37 cellular contexts compared by ENCODE assay signal in the genomic region with DNA sequence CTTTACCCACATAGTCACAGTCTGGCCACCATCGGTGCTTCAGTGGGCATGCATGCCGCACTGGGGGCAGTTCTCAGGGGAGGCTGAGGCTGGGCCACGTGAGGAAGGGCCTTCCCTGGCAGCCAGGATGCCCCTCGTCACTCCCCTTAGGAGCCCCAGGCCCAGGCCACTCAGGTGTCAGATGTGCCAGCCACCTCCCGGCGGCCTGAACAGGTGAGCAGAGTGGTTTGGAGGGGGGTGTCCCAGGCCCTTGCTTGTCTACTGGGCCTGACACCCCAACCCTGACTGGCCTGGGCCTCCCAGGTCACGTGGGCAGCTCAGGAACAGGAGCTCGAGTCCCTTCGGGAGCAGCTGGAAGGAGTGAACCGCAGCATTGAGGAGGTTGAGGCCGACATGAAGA. TPM values are rescaled to one million over a fixed set of nuclear protein-coding genes. Genes with fewer than 3 reads are reported as not detected.
"Had no signal": no experiment of that assay in that cellular context is flagged by ENCODE, and none has a peak within 500 bp of the region (broad histone marks: within the 10 kb centered on the region; RNA-seq: fewer than 3 reads in every experiment).

No MANE protein-coding gene starts in this region.

- H3K4me1 Mint-ChIP-seq: activated B cell treated with CpG ODN at 0.5 μM for 24 hours had no signal

- FAIRE-seq: astrocyte, TTC549 had no signal

- H3K36me3 Mint-ChIP-seq: activated naive CD4-positive, alpha-beta T cell treated with anti-CD3 and anti-CD28 coated beads, Interleukin-2, amount 50 U/mL, for 72 hours had no signal

- H3K27me3 ChIP-seq: adrenal gland, body of pancreas, brain microvascular endothelial cell had no signal

- H3K27ac ChIP-seq: adrenal gland, body of pancreas, brain microvascular endothelial cell, breast epithelium, VCaP had no signal

- DNase-seq: activated B cell treated with CpG ODN at 0.5 μM for 24 hours; activated CD4-positive, alpha-beta memory T cell treated with anti-CD3 and anti-CD28 coated beads for 36 hours; activated CD4-positive, alpha-beta T cell treated with anti-CD3 and anti-CD28 coated beads for 4 hours; activated CD4-positive, alpha-beta T cell treated with anti-CD3 and anti-CD28 coated beads, Interleukin-2, amount 10 ng/mL, durations not matched to agents 24 days and 14 days; activated CD4-positive, alpha-beta T cell treated with anti-CD3 and anti-CD28 coated beads, Interleukin-2, amount 50 U/mL, for 1 hour; activated CD4-positive, alpha-beta T cell treated with anti-CD3 and anti-CD28 coated beads, Interleukin-2, amount 50 U/mL, for 4 hours; activated CD8-positive, alpha-beta memory T cell treated with anti-CD3 and anti-CD28 coated beads, Interleukin-2, amount 50 U/mL, for 4 hours; activated CD8-positive, alpha-beta T cell treated with anti-CD3 and anti-CD28 coated beads for 36 hours; activated effector memory CD4-positive, alpha-beta T cell treated with anti-CD3 and anti-CD28 coated beads, Interleukin-2, amount 50 U/mL, for 16 hours; activated gamma-delta T cell treated with Interleukin-2 at 50 U/mL for 16 hours; activated naive CD4-positive, alpha-beta T cell; activated naive CD4-positive, alpha-beta T cell treated with anti-CD3 and anti-CD28 coated beads for 36 hours; activated naive CD4-positive, alpha-beta T cell treated with anti-CD3 and anti-CD28 coated beads, Interleukin-2, amount 50 U/mL, for 16 hours; activated naive CD8-positive, alpha-beta T cell treated with anti-CD3 and anti-CD28 coated beads for 36 hours; activated T-cell treated with anti-CD3 and anti-CD28 coated beads for 4 hours; activated T-cell treated with anti-CD3 and anti-CD28 coated beads, Interleukin-2, amount 50 U/mL, for 1 hour; activated T-cell treated with anti-CD3 and anti-CD28 coated beads, Interleukin-2, amount 50 U/mL, for 4 hours; activated T-cell treated with anti-CD3 and anti-CD28 coated beads, Interleukin-2, amount 50 U/mL, for 72 hours; adrenal gland; amniotic stem cell; aorta; body of pancreas; brain microvascular endothelial cell; central memory CD4-positive, alpha-beta T cell; SW 1271; T-helper 1 cell; T-helper 2 cell; T-helper 9 cell had no signal

- H3K4me1 ChIP-seq: adrenal gland, body of pancreas, breast epithelium had no signal

- H3K4me3 ChIP-seq: adrenal gland, body of pancreas, breast epithelium had no signal

- ATAC-seq: activated CD8-positive, alpha-beta T cell treated with anti-CD3 and anti-CD28 coated beads for 36 hours; activated naive CD4-positive, alpha-beta T cell treated with anti-CD3 and anti-CD28 coated beads, Interleukin-2, amount 50 U/mL, for 72 hours; activated T-cell treated with anti-CD3 and anti-CD28 coated beads, Interleukin-2, amount 50 U/mL, for 4 hours; activated T-cell treated with anti-CD3 and anti-CD28 coated beads, Interleukin-2, amount 50 U/mL, for 72 hours; body of pancreas had no signal

- H3K36me3 ChIP-seq: brain microvascular endothelial cell, breast epithelium had no signal

- H3K4me3 Mint-ChIP-seq: activated B cell treated with CpG ODN at 0.5 μM for 24 hours; activated CD4-positive, alpha-beta memory T cell treated with anti-CD3 and anti-CD28 coated beads for 36 hours; activated CD4-positive, alpha-beta T cell treated with anti-CD3 and anti-CD28 coated beads, Interleukin-2, amount 10 ng/mL, durations not matched to agents 24 days and 14 days; activated CD8-positive, alpha-beta T cell treated with anti-CD3 and anti-CD28 coated beads for 36 hours; activated naive CD4-positive, alpha-beta T cell treated with anti-CD3 and anti-CD28 coated beads for 36 hours; activated naive CD8-positive, alpha-beta T cell treated with anti-CD3 and anti-CD28 coated beads for 36 hours; activated T-cell treated with anti-CD3 and anti-CD28 coated beads, Interleukin-2, amount 50 U/mL, for 4 hours; activated T-cell treated with anti-CD3 and anti-CD28 coated beads, Interleukin-2, amount 50 U/mL, for 72 hours; activated T-helper 1 cell treated with anti-CD3 and anti-CD28 coated beads, Interleukin-12 subunit alpha, Interleukin-12 subunit beta, Interleukin-2, Interleukin-4 antibody, amounts not matched to agents 30 ng/mL and 10 ng/mL and 1 ng/mL, durations not matched to agents 14 hours and 24 hours and 36 hours; activated T-helper 17 cell treated with anti-CD3 and anti-CD28 coated beads, Interleukin-2, amount 50 U/mL, for 72 hours; T-helper 1 cell treated with Interleukin-12 subunit alpha and Interleukin-12 subunit beta and Interleukin-4 antibody, amounts not matched to agents 30 μg/mL and 1 μg/mL, for 36 hours; T-helper 2 cell treated with Interferon-gamma antibody and Interleukin-4, amounts not matched to agents 5 μg/mL and 100 μg/mL, for 36 hours had no signal

- H3K9me3 ChIP-seq: adrenal gland, body of pancreas, breast epithelium had no signal

- H3K9me3 Mint-ChIP-seq: activated B cell treated with CpG ODN at 0.5 μM for 24 hours; activated CD4-positive, alpha-beta memory T cell treated with anti-CD3 and anti-CD28 coated beads for 36 hours; activated CD4-positive, alpha-beta T cell treated with anti-CD3 and anti-CD28 coated beads, Interleukin-2, amount 10 ng/mL, durations not matched to agents 24 days and 14 days; activated CD8-positive, alpha-beta T cell treated with anti-CD3 and anti-CD28 coated beads for 36 hours; activated naive CD4-positive, alpha-beta T cell treated with anti-CD3 and anti-CD28 coated beads for 36 hours; activated naive CD4-positive, alpha-beta T cell treated with anti-CD3 and anti-CD28 coated beads, Interleukin-2, amount 50 U/mL, for 72 hours; activated naive CD8-positive, alpha-beta T cell treated with anti-CD3 and anti-CD28 coated beads for 36 hours; activated T-cell treated with anti-CD3 and anti-CD28 coated beads, Interleukin-2, amount 50 U/mL, for 4 hours; activated T-cell treated with anti-CD3 and anti-CD28 coated beads, Interleukin-2, amount 50 U/mL, for 72 hours; activated T-helper 1 cell treated with anti-CD3 and anti-CD28 coated beads, Interleukin-12 subunit alpha, Interleukin-12 subunit beta, Interleukin-2, Interleukin-4 antibody, amounts not matched to agents 30 ng/mL and 10 ng/mL and 1 ng/mL, durations not matched to agents 14 hours and 24 hours and 36 hours; activated T-helper 17 cell treated with anti-CD3 and anti-CD28 coated beads, Interleukin-2, amount 50 U/mL, for 72 hours; T-helper 1 cell treated with Interleukin-12 subunit alpha and Interleukin-12 subunit beta and Interleukin-4 antibody, amounts not matched to agents 30 μg/mL and 1 μg/mL, for 36 hours; T-helper 2 cell treated with Interferon-gamma antibody and Interleukin-4, amounts not matched to agents 5 μg/mL and 100 μg/mL, for 36 hours had no signal

- H3K27ac Mint-ChIP-seq: activated B cell treated with CpG ODN at 0.5 μM for 24 hours; activated CD4-positive, alpha-beta memory T cell treated with anti-CD3 and anti-CD28 coated beads for 36 hours; activated CD4-positive, alpha-beta T cell treated with anti-CD3 and anti-CD28 coated beads, Interleukin-2, amount 10 ng/mL, durations not matched to agents 24 days and 14 days; activated CD8-positive, alpha-beta T cell treated with anti-CD3 and anti-CD28 coated beads for 36 hours; activated naive CD4-positive, alpha-beta T cell treated with anti-CD3 and anti-CD28 coated beads for 36 hours; activated naive CD8-positive, alpha-beta T cell treated with anti-CD3 and anti-CD28 coated beads for 36 hours; activated T-cell treated with anti-CD3 and anti-CD28 coated beads, Interleukin-2, amount 50 U/mL, for 72 hours; activated T-helper 1 cell treated with anti-CD3 and anti-CD28 coated beads, Interleukin-12 subunit alpha, Interleukin-12 subunit beta, Interleukin-2, Interleukin-4 antibody, amounts not matched to agents 30 ng/mL and 10 ng/mL and 1 ng/mL, durations not matched to agents 14 hours and 24 hours and 36 hours; T-helper 1 cell treated with Interleukin-12 subunit alpha and Interleukin-12 subunit beta and Interleukin-4 antibody, amounts not matched to agents 30 μg/mL and 1 μg/mL, for 36 hours; T-helper 2 cell treated with Interferon-gamma antibody and Interleukin-4, amounts not matched to agents 5 μg/mL and 100 μg/mL, for 36 hours had no signal

- H3K27me3 Mint-ChIP-seq: activated B cell treated with CpG ODN at 0.5 μM for 24 hours; activated CD4-positive, alpha-beta memory T cell treated with anti-CD3 and anti-CD28 coated beads for 36 hours; activated CD4-positive, alpha-beta T cell treated with anti-CD3 and anti-CD28 coated beads, Interleukin-2, amount 10 ng/mL, durations not matched to agents 24 days and 14 days; activated CD8-positive, alpha-beta T cell treated with anti-CD3 and anti-CD28 coated beads for 36 hours; activated naive CD8-positive, alpha-beta T cell treated with anti-CD3 and anti-CD28 coated beads for 36 hours; activated T-helper 17 cell treated with anti-CD3 and anti-CD28 coated beads, Interleukin-2, amount 50 U/mL, for 72 hours had no signal

RNA-seq across cellular contexts. Expression of a gene that starts 14.2 kb away (rescaled TPM):
- total RNA-seq: astrocyte had no signal

RNA-seq across cellular contexts. Expression of a gene that starts 17.2 kb away (rescaled TPM):
- total RNA-seq: body of pancreas had no signal
- polyA plus RNA-seq: aorta had no signal
